Comparison of ENCODE assay signal across 17 cellular contexts in the genomic region with DNA sequence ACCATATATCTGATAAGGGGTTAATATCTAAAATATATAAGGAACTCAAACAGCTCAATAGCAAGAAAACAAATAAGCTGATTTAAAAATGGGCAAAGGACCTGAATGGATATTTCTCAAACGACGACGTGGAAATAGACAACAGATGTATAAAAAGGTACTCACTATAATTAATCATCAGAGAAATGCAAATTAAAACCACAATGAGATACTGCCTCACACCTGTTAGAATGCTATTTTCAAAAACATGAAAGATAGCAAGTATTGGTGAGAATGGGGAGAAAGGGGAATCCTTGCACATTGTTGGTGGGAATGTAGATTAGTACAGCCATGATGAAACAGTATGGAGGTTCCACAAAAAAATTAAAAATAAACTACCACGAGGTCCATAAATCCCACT.
"Had no signal": no experiment of that assay in that cellular context is flagged by ENCODE, and none has a peak within 500 bp of the region (broad histone marks: within the 10 kb centered on the region; RNA-seq: fewer than 3 reads in every experiment).

No MANE protein-coding gene starts in this region.

- DNase-seq: effector CD4-positive, alpha-beta T cell; endodermal cell; erythroblast; foreskin keratinocyte; hippocampal formation; left colon; left ventricle myocardium superior; mesendoderm; naive B cell; occipital lobe; pancreas; right cardiac atrium; small intestine; stimulated activated CD4-positive, alpha-beta T cell treated with anti-CD3 and anti-CD28 coated beads, Interleukin-2, amount 100 ng/mL, for 48 hours; stimulated activated naive CD4-positive, alpha-beta T cell treated with Interleukin-2 at 50 U/mL for 16 hours; trophoblast cell had no signal

- H3K4me1 ChIP-seq: pancreas had no signal

- ATAC-seq: foreskin keratinocyte, left colon, left ventricle myocardium superior, pancreas, right cardiac atrium had no signal

- H3K27me3 ChIP-seq: foreskin keratinocyte, pancreas had no signal

- H3K4me3 ChIP-seq: lung, pancreas had no signal

- H3K36me3 ChIP-seq: pancreas had no signal

- H3K27ac ChIP-seq: foreskin keratinocyte, pancreas had no signal

- H3K9me3 ChIP-seq: pancreas had no signal
